ENCODE assay signal across 1 cellular context in the genomic region with DNA sequence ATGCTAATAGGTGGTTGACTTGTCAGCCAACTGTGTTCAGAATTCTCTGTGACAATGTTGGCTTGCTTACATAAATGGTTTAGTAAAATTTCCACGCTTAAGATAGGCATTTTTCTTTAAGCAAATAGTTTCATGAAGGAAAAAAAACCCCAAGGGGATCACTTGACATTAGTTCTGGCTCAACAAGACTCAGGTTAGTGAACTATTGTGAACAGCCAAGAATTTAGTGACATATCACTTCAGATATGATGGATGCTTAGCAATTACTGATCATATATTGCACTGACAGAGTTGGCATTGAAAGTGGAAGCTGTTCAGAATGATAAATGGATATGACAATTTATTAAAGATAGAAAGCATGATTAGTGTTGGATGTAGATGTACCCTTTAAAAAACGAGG.
TF ChIP-seq lines count a peak whose summit lies in the region.

No MANE protein-coding gene starts in this region.

TF ChIP-seq in neural cell, 6 proteins besides CTCF, POLR2A, EP300 and RAD21 (continued from another document):
- TF ChIP-seq REST (IDR thresholded peaks at IDR 0.05; ENCODE audit: borderline replicate concordance), result peak; percentile 84
- peak; percentile 99 for TF ChIP-seq POLR2AphosphoS5 (IDR thresholded peaks at IDR 0.05)
TF ChIP-seq in neural cell: peak in this region for 2.
